Comparison of ENCODE assay signal across 15 cellular contexts in the genomic region with DNA sequence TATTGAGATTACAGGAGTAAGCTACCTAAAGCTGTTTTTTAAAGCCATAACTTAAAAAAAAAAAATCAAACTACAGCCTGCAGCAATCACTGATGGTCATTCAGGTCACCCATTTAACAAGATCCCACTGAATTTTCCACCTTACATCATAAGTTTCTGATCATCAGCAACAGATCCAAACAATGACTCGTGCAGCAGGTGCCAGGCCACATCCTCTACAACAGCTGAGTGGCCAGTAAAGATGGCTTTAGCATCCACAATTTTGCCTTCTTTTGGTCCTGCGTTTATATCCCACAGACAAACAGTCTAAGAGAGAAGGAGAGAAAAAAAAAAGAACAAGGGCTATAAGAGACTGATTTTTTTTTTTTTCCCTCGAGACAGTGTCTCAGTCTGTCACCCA.
"Had no signal": no experiment of that assay in that cellular context is flagged by ENCODE, and none has a peak within 500 bp of the region (broad histone marks: within the 10 kb centered on the region; RNA-seq: fewer than 3 reads in every experiment).

No MANE protein-coding gene starts in this region.

- H3K27me3 Mint-ChIP-seq: activated B cell treated with CpG ODN at 0.5 μM for 24 hours; memory B cell; naive B cell; stimulated activated naive B cell treated with anti-CD40 and anti-IgM and Interleukin-4, amounts not matched to agents 10 μg/mL and 1 μg/mL and 100 μg/mL, for 72 hours had no signal

- H3K4me1 ChIP-seq: pancreas, spleen, tibial artery had no signal

- H3K27ac Mint-ChIP-seq: activated B cell treated with CpG ODN at 0.5 μM for 24 hours, memory B cell had no signal

- H3K9me3 Mint-ChIP-seq: activated B cell treated with CpG ODN at 0.5 μM for 24 hours, memory B cell had no signal

- H3K4me3 ChIP-seq: pancreas, spleen, tibial artery had no signal

- H3K9me3 ChIP-seq: neutrophil, pancreas, spleen, tibial artery had no signal

- ATAC-seq: pancreas; sciatic nerve; stimulated activated naive B cell treated with anti-CD40 and anti-IgM and Interleukin-4, amounts not matched to agents 10 μg/mL and 1 μg/mL and 100 μg/mL, for 72 hours had no signal

- H3K27ac ChIP-seq: neutrophil, pancreas, spleen, tibial artery had no signal

- H3K4me3 Mint-ChIP-seq: activated B cell treated with CpG ODN at 0.5 μM for 24 hours; memory B cell; naive B cell; stimulated activated naive B cell treated with anti-CD40 and anti-IgM and Interleukin-4, amounts not matched to agents 10 μg/mL and 1 μg/mL and 100 μg/mL, for 72 hours had no signal

- H3K27me3 ChIP-seq: neutrophil, spleen, tibial artery had no signal

- DNase-seq: activated B cell treated with CpG ODN at 0.5 μM for 24 hours; activated CD4-positive, alpha-beta T cell treated with anti-CD3 and anti-CD28 coated beads for 48 hours; activated naive CD4-positive, alpha-beta T cell treated with anti-CD3 and anti-CD28 coated beads, Interleukin-2, amount 50 U/mL, for 16 hours; effector CD4-positive, alpha-beta T cell; naive B cell; pancreas; spleen; stimulated activated CD4-positive, alpha-beta T cell treated with anti-CD3 and anti-CD28 coated beads, Interleukin-4, amount 100 ng/mL, for 4 hours; stimulated activated naive B cell treated with anti-CD40 and anti-IgM and Interleukin-4, amounts not matched to agents 10 μg/mL and 1 μg/mL and 100 μg/mL, for 72 hours; substantia nigra; T-helper 9 cell; tibial artery had no signal
